In the genomic region with DNA sequence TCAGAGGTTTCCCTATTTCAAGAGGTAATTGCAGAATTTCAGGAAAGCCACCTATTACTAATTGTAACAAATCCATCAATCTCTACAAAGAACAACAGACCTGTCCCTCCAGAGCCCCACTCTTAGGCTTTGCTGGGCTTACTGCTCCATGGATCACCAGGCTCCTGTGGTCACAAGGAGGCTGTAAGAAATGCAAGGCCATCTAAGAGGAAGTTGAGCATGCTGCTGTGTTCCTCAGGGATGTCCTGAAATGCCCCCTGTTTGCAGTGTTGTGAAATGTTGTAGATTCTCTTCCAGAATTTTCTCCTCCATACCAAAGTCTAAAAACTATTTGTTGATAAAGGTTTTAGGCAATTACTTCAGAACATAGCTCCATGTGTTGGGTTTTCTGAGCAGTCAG, we compare ENCODE assay signal across 23 cellular contexts. TPM values are rescaled to one million over a fixed set of nuclear protein-coding genes. Genes with fewer than 3 reads are reported as not detected.
DNase-seq lines count a peak whose midpoint lies in the region; ATAC-seq, FAIRE-seq and TF ChIP-seq lines count a peak whose summit lies in the region.
"Had no signal": no experiment of that assay in that cellular context is flagged by ENCODE, and none has a peak within 500 bp of the region (broad histone marks: within the 10 kb centered on the region; RNA-seq: fewer than 3 reads in every experiment).

No MANE protein-coding gene starts in this region.

- no peak overlapping the region for H2AK5ac ChIP-seq in trophoblast cell (ENCODE audit: low read length)

- H3K27me3 ChIP-seq in trophoblast cell (ENCODE audit: insufficient read depth, low read length) = no peaks in the 10 kb centered on the region
- H3K27me3 ChIP-seq in CD8-positive, alpha-beta T cell (ENCODE audit: insufficient read depth, low read length) = no peaks in the 10 kb centered on the region
- H3K27me3 ChIP-seq: esophagus squamous epithelium, pancreas, SJCRH30, transverse colon had no signal

- no peak overlapping the region for H3K27ac Mint-ChIP-seq in CD8-positive, alpha-beta T cell
- H3K27ac Mint-ChIP-seq: activated naive CD8-positive, alpha-beta T cell treated with anti-CD3 and anti-CD28 coated beads, Interleukin-2, amount 10 ng/mL, durations not matched to agents 7 days and 5 days; stimulated activated memory B cell treated with anti-CD40 and anti-IgM and Interleukin-4, amounts not matched to agents 10 μg/mL and 1 μg/mL and 100 μg/mL, for 72 hours had no signal

- no peak overlapping the region for H2BK5ac ChIP-seq in trophoblast cell (ENCODE audit: low read depth, low read length, poor library complexity)

- no peak overlapping the region for H3K4me3 Mint-ChIP-seq in CD8-positive, alpha-beta T cell
- H3K4me3 Mint-ChIP-seq: activated naive CD8-positive, alpha-beta T cell treated with anti-CD3 and anti-CD28 coated beads, Interleukin-2, amount 10 ng/mL, durations not matched to agents 7 days and 5 days; stimulated activated memory B cell treated with anti-CD40 and anti-IgM and Interleukin-4, amounts not matched to agents 10 μg/mL and 1 μg/mL and 100 μg/mL, for 72 hours had no signal

- intact Hi-C loops in CD8-positive, alpha-beta T cell (cut with DNase I, micrococcal nuclease) = no loop called here

- no peaks in the 10 kb centered on the region for H3K4me1 ChIP-seq in trophoblast cell (ENCODE audit: control insufficient read depth in 1 of 2, insufficient read depth in 2 of 2, low read length in 2 of 2)
- H3K4me1 ChIP-seq in CD8-positive, alpha-beta T cell (ENCODE audit: insufficient read depth, low read length) = no peaks in the 10 kb centered on the region
- H3K4me1 ChIP-seq: SJCRH30 had no signal

- H3K36me3 Mint-ChIP-seq in CD8-positive, alpha-beta T cell = no peaks in the 10 kb centered on the region
- H3K36me3 Mint-ChIP-seq: activated naive CD8-positive, alpha-beta T cell treated with anti-CD3 and anti-CD28 coated beads, Interleukin-2, amount 10 ng/mL, durations not matched to agents 7 days and 5 days; stimulated activated memory B cell treated with anti-CD40 and anti-IgM and Interleukin-4, amounts not matched to agents 10 μg/mL and 1 μg/mL and 100 μg/mL, for 72 hours had no signal

- no peak for TF ChIP-seq CTCF in choroid plexus epithelial cell (conservative IDR thresholded peaks at IDR 0.05; ENCODE audit: low read depth, low read length)
- TF ChIP-seq CTCF in CD8-positive, alpha-beta T cell (IDR thresholded peaks at IDR 0.05) = no peak
- TF ChIP-seq CTCF in GM13976 (IDR thresholded peaks at IDR 0.05; ENCODE audit: borderline replicate concordance, control extremely low read depth, extremely low read depth, insufficient read depth, missing control alignments) = no peak

- no peak for FAIRE-seq in frontal cortex (lab: Jason Lieb, UNC)
- FAIRE-seq: pancreas had no signal

- H3K4me3 ChIP-seq in choroid plexus epithelial cell (ENCODE audit: low read depth, low read length) = no peak overlapping the region
- no peak overlapping the region for H3K4me3 ChIP-seq in trophoblast cell (ENCODE audit: low read depth, low read length)
- H3K4me3 ChIP-seq in CD8-positive, alpha-beta T cell (ENCODE audit: low read depth, low read length) = no peak overlapping the region
- H3K4me3 ChIP-seq: esophagus squamous epithelium, pancreas, SJCRH30, transverse colon had no signal

- no peaks in the 10 kb centered on the region for H3K9me3 Mint-ChIP-seq in CD8-positive, alpha-beta T cell
- H3K9me3 Mint-ChIP-seq: activated naive CD8-positive, alpha-beta T cell treated with anti-CD3 and anti-CD28 coated beads, Interleukin-2, amount 10 ng/mL, durations not matched to agents 7 days and 5 days; stimulated activated memory B cell treated with anti-CD40 and anti-IgM and Interleukin-4, amounts not matched to agents 10 μg/mL and 1 μg/mL and 100 μg/mL, for 72 hours had no signal

- POLR2A ChIA-PET in CD8-positive, alpha-beta T cell (lab: Charles Lee) = no interaction called here

- H3K9me3 ChIP-seq in trophoblast cell (ENCODE audit: insufficient read depth, low read depth, low read length) = no peaks in the 10 kb centered on the region
- no peaks in the 10 kb centered on the region for H3K9me3 ChIP-seq in CD8-positive, alpha-beta T cell (ENCODE audit: low read length)
- H3K9me3 ChIP-seq: esophagus squamous epithelium, pancreas, SJCRH30, transverse colon had no signal

- no peaks in the 10 kb centered on the region for H3K36me3 ChIP-seq in trophoblast cell (ENCODE audit: control insufficient read depth in 1 of 2, insufficient read depth in 2 of 2, low read length in 2 of 2)
- H3K36me3 ChIP-seq in CD8-positive, alpha-beta T cell (ENCODE audit: insufficient read depth, low read length) = no peaks in the 10 kb centered on the region
- H3K36me3 ChIP-seq: esophagus squamous epithelium, pancreas, SJCRH30, transverse colon had no signal

- H3K79me1 ChIP-seq in trophoblast cell (ENCODE audit: low read length) = no peaks in the 10 kb centered on the region

- peaks cover 4% of the 10 kb centered on the region for H3K27me3 Mint-ChIP-seq in CD8-positive, alpha-beta T cell (ENCODE audit: low read depth)

- ATAC-seq in CD8-positive, alpha-beta T cell = no peak
- ATAC-seq: left colon; stimulated activated memory B cell treated with anti-CD40 and anti-IgM and Interleukin-4, amounts not matched to agents 10 μg/mL and 1 μg/mL and 100 μg/mL, for 72 hours had no signal

- H3K23ac ChIP-seq in trophoblast cell (ENCODE audit: low read length) = no peak overlapping the region

- no peak overlapping the region for H3K4me2 ChIP-seq in trophoblast cell (ENCODE audit: low read length)

- no peak overlapping the region for H3K4ac ChIP-seq in trophoblast cell (ENCODE audit: low read depth, low read length)

- no peak overlapping the region for H2BK12ac ChIP-seq in trophoblast cell (ENCODE audit: low read length)

- no peak overlapping the region for H4K12ac ChIP-seq in trophoblast cell (ENCODE audit: low read depth, low read length)

- no peak overlapping the region for H3K18ac ChIP-seq in trophoblast cell (ENCODE audit: low read length)

- H3K4me1 Mint-ChIP-seq in CD8-positive, alpha-beta T cell (ENCODE audit: low read depth) = no peaks in the 10 kb centered on the region
- H3K4me1 Mint-ChIP-seq: activated naive CD8-positive, alpha-beta T cell treated with anti-CD3 and anti-CD28 coated beads, Interleukin-2, amount 10 ng/mL, durations not matched to agents 7 days and 5 days; stimulated activated memory B cell treated with anti-CD40 and anti-IgM and Interleukin-4, amounts not matched to agents 10 μg/mL and 1 μg/mL and 100 μg/mL, for 72 hours had no signal

- H2BK120ac ChIP-seq in trophoblast cell (ENCODE audit: insufficient read depth, low read length, poor library complexity) = no peak overlapping the region

- H2AFZ ChIP-seq in trophoblast cell (ENCODE audit: insufficient read depth, low read length, poor library complexity) = no peak overlapping the region

- no peak overlapping the region for H3K14ac ChIP-seq in trophoblast cell (ENCODE audit: low read length)

- H3K79me2 ChIP-seq in trophoblast cell (ENCODE audit: control insufficient read depth, insufficient read depth, low read length, poor library complexity) = no peaks in the 10 kb centered on the region

- no peak overlapping the region for H3K9ac ChIP-seq in trophoblast cell (ENCODE audit: low read length)

- H3K27ac ChIP-seq in trophoblast cell (ENCODE audit: low read depth, low read length) = no peak overlapping the region
- no peak overlapping the region for H3K27ac ChIP-seq in CD8-positive, alpha-beta T cell (ENCODE audit: low read depth, low read length)
- H3K27ac ChIP-seq: C4-2B, esophagus squamous epithelium, SJCRH30, transverse colon had no signal

- H4K91ac ChIP-seq in trophoblast cell (ENCODE audit: low read depth, low read length) = no peak overlapping the region

- in situ Hi-C loops in GM13976 (cut with MboI; ENCODE audit: low sequenced_read_pairs, unreplicated experiment) = no loop called here

- no peak overlapping the region for H4K8ac ChIP-seq in trophoblast cell (ENCODE audit: low read depth, low read length)

- CTCF ChIA-PET in CD8-positive, alpha-beta T cell (lab: Charles Lee) = interaction anchor here (0.7 kb wide), 1 partner anchor 115 kb away, joined by 3 read pairs; no protein-coding TSS in a partner anchor

- peak; percentile 15 for DNase-seq in CMK (ENCODE audit: low read depth)
- DNase-seq in LHCN-M2 (ENCODE audit: low read depth) = peak; percentile 6
- DNase-seq in choroid plexus epithelial cell (ENCODE audit: low read depth) = peak; percentile 32
- peak; percentile 29 to 84 for DNase-seq in trophoblast cell
- no peak for DNase-seq in CD8-positive, alpha-beta T cell
- no peak for DNase-seq in GM13976 (ENCODE audit: low spot score)
- no peak for DNase-seq in frontal cortex (ENCODE audit: low spot score in 2 of 2)
- DNase-seq: activated CD4-positive, alpha-beta T cell treated with anti-CD3 and anti-CD28 coated beads, Interleukin-2, amount 50 U/mL, for 1 hour; activated naive CD8-positive, alpha-beta T cell treated with anti-CD3 and anti-CD28 coated beads, Interleukin-2, amount 10 ng/mL, durations not matched to agents 7 days and 5 days; activated T-cell treated with anti-CD3 and anti-CD28 coated beads, Interleukin-2, amount 50 U/mL, for 48 hours; caudate nucleus; DND-41; esophagus squamous epithelium; left colon; NCI-H1436; NCI-H226; SJCRH30; T1000; transverse colon had no signal

RNA-seq across cellular contexts. Expression of a gene that starts 24.4 kb away (rescaled TPM):
- total RNA-seq in LHCN-M2 (2014; rRNA removed) (38.4 and 57.5 TPM in 2 replicates), frontal cortex (22.8 TPM)
- 80.3 TPM for polyA plus RNA-seq in LHCN-M2 (2012)
- polyA plus RNA-seq in trophoblast cell (2013) = 26.4 and 27.9 TPM in 2 replicates
- 1 to 10 TPM; 3.8 to 6.3 TPM for total RNA-seq in CD8-positive, alpha-beta T cell
- total RNA-seq: SJCRH30 had no signal

RNA-seq across cellular contexts. Expression of a gene that starts 42.0 kb away (rescaled TPM):
- total RNA-seq in LHCN-M2 (2014; rRNA removed) = not detected in 2 replicates
- not detected for polyA plus RNA-seq in LHCN-M2 (2012)
- polyA plus RNA-seq in trophoblast cell (2013) = not detected in 2 replicates
- not detected for total RNA-seq in CD8-positive, alpha-beta T cell
- total RNA-seq in frontal cortex = not detected
- total RNA-seq: activated naive CD8-positive, alpha-beta T cell treated with anti-CD3 and anti-CD28 coated beads, Interleukin-2, amount 10 ng/mL, durations not matched to agents 7 days and 5 days; esophagus squamous epithelium; left colon; myocyte; SJCRH30; transverse colon had no signal

RNA-seq across cellular contexts. Expression of a gene that starts 45.8 kb away (rescaled TPM):
- total RNA-seq in LHCN-M2 (2014; rRNA removed) = not detected in 2 replicates
- not detected for polyA plus RNA-seq in LHCN-M2 (2012)
- not detected in 2 replicates for polyA plus RNA-seq in trophoblast cell (2013)
- total RNA-seq in CD8-positive, alpha-beta T cell = 1 to 10 TPM; 5.6 to 6.6 TPM
- total RNA-seq in frontal cortex = not detected
- total RNA-seq: myocyte, SJCRH30 had no signal

Comparison
In these comparisons a context has a peak if more than half of its experiments do, and no peak if none do; other contexts are left out.
1. DNase-seq: peak in CMK (single experiment), LHCN-M2 (single experiment), choroid plexus epithelial cell (single experiment) and trophoblast cell (2 of 2); none in CD8-positive, alpha-beta T cell (0 of 7), GM13976 (single experiment) and frontal cortex (0 of 2).